In genomic region chr18:36066731-36067117, GRCh38 we compare ENCODE assay signal across 1 cellular context.
TF ChIP-seq lines count a peak whose summit lies in the region.

No MANE protein-coding gene starts in this region.

TF ChIP-seq in H1, 55 proteins besides CTCF, POLR2A, EP300 and RAD21:
- no peak for TF ChIP-seq CTBP2 (IDR thresholded peaks at IDR 0.05; ENCODE audit: borderline replicate concordance, insufficient read depth, insufficient read length, low read length)
- TF ChIP-seq ZNF274 (IDR thresholded peaks at IDR 0.05; ENCODE audit: borderline replicate concordance, extremely low read depth, low read length): no peak
- no peak for TF ChIP-seq GTF2F1 (IDR thresholded peaks at IDR 0.05; ENCODE audit: borderline replicate concordance, low read depth, low read length)
- no peak for TF ChIP-seq CBX5 (IDR thresholded peaks at IDR 0.05; ENCODE audit: low read depth, low read length)
- TF ChIP-seq CEBPB (IDR thresholded peaks at IDR 0.05; ENCODE audit: low read depth, low read length): no peak
- TF ChIP-seq, protein P1, sequence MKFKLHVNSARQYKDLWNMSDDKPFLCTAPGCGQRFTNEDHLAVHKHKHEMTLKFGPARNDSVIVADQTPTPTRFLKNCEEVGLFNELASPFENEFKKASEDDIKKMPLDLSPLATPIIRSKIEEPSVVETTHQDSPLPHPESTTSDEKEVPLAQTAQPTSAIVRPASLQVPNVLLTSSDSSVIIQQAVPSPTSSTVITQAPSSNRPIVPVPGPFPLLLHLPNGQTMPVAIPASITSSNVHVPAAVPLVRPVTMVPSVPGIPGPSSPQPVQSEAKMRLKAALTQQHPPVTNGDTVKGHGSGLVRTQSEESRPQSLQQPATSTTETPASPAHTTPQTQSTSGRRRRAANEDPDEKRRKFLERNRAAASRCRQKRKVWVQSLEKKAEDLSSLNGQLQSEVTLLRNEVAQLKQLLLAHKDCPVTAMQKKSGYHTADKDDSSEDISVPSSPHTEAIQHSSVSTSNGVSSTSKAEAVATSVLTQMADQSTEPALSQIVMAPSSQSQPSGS (IDR thresholded peaks at IDR 0.05; ENCODE audit: low read length): no peak
- no peak for TF ChIP-seq SP1 (IDR thresholded peaks at IDR 0.05; ENCODE audit: low read depth, low read length)
- no peak for TF ChIP-seq SRF (IDR thresholded peaks at IDR 0.05; ENCODE audit: low read depth, low read length)
- TF ChIP-seq JUN (IDR thresholded peaks at IDR 0.05; ENCODE audit: low read depth, low read length): no peak
- no peak for TF ChIP-seq CREB1 (IDR thresholded peaks at IDR 0.05)
- TF ChIP-seq YY1 (IDR thresholded peaks at IDR 0.05; ENCODE audit: low read depth, low read length): no peak
- TF ChIP-seq GABPA (IDR thresholded peaks at IDR 0.05; ENCODE audit: borderline replicate concordance, insufficient read depth, low read length): no peak
- TF ChIP-seq TEAD4 (IDR thresholded peaks at IDR 0.05; ENCODE audit: low read depth, low read length): no peak
- no peak for TF ChIP-seq POU5F1 (IDR thresholded peaks at IDR 0.05; ENCODE audit: low read depth, low read length)
